21 cellular contexts compared by ENCODE assay signal in genomic region chr6:111355156-111355555, GRCh38.
DNase-seq lines count a peak whose midpoint lies in the region; ATAC-seq, FAIRE-seq and TF ChIP-seq lines count a peak whose summit lies in the region.
"Had no signal": no experiment of that assay in that cellular context is flagged by ENCODE, and none has a peak within 500 bp of the region (broad histone marks: within the 10 kb centered on the region; RNA-seq: fewer than 3 reads in every experiment).

No MANE protein-coding gene starts in this region.

- peaks cover 60% of the 10 kb centered on the region for H3K36me3 ChIP-seq in K562 (ENCODE audit: control insufficient read depth, insufficient read depth, low read length)

- H3K4me1 Mint-ChIP-seq in Calu3 (ENCODE audit: low read depth, unreplicated experiment) (peaks cover 31% of the 10 kb centered on the region), progenitor cell of endocrine pancreas (ENCODE audit: low read depth) (peaks cover 35% of the 10 kb centered on the region)

- H3K4me3 Mint-ChIP-seq in Calu3 (ENCODE audit: low read depth, unreplicated experiment) (no peak overlapping the region), progenitor cell of endocrine pancreas (ENCODE audit: low read depth) (no peak overlapping the region)
- H3K4me3 Mint-ChIP-seq: CD4-positive, CD25-positive, alpha-beta regulatory T cell; CD8-positive, alpha-beta T cell had no signal

- no peak for TF ChIP-seq POLR2A in K562 (conservative IDR thresholded peaks at IDR 0.05)

- no peaks in the 10 kb centered on the region for H3K4me1 ChIP-seq in K562 (replicated peaks in 1 of 2; ENCODE audit: control insufficient read depth in 2 of 2, insufficient read depth in 2 of 2, low read length in 2 of 2)
- H3K4me1 ChIP-seq: Caco-2 had no signal

- WGBS in K562 (ENCODE audit: insufficient coverage, low coverage, missing lambda C conversion rate): 94% methylated on average over 1 of the region's 1 CpG

- CTCF ChIA-PET in Calu3 (lab: Charles Lee): no interaction called here
- CTCF ChIA-PET in K562 (lab: Yijun Ruan, JAX; ENCODE audit: low intra/inter-chr PET ratio): no interaction called here

- POLR2A ChIA-PET in K562 (lab: Yijun Ruan, JAX): no interaction called here

- BruUV-seq in Calu3 (replicated peaks; lab: Mats Ljungman, UMichigan) (no TSS peak), K562 (replicated peaks; lab: Mats Ljungman, UMichigan) (no TSS peak)

- no peaks in the 10 kb centered on the region for H3K27me3 ChIP-seq in K562 (ENCODE audit: control insufficient read depth in 2 of 2, insufficient read depth in 2 of 2, low read length in 2 of 2)

- no peaks in the 10 kb centered on the region for H3K27me3 Mint-ChIP-seq in Calu3 (ENCODE audit: unreplicated experiment)
- H3K27me3 Mint-ChIP-seq in progenitor cell of endocrine pancreas: no peaks in the 10 kb centered on the region
- H3K27me3 Mint-ChIP-seq: CD4-positive, CD25-positive, alpha-beta regulatory T cell had no signal

- no peak overlapping the region for H2AFZ ChIP-seq in K562 (ENCODE audit: low read depth, low read length)
- H2AFZ ChIP-seq: GM23248 had no signal

- intact Hi-C loops in Calu3 (cut with micrococcal nuclease; ENCODE audit: unreplicated experiment) (loop anchor here (10.0 kb wide), 1 partner anchor 90 kb away; no protein-coding TSS in a partner anchor), K562 (cut with micrococcal nuclease) (no loop called here), Right ventricle myocardium superior (cut with DNase I) (no loop called here)

- H3K4me2 ChIP-seq in K562 (ENCODE audit: insufficient read depth, low read length): no peak overlapping the region

- H3K9ac ChIP-seq in K562 (ENCODE audit: insufficient read depth in 1 of 2, low read depth in 2 of 2, low read length in 2 of 2): no peak overlapping the region
- H3K9ac ChIP-seq: GM23248 had no signal

- H4K20me1 ChIP-seq in K562 (replicated peaks; ENCODE audit: control insufficient read depth, insufficient read depth, low read length): no peaks in the 10 kb centered on the region

- in situ Hi-C loops in K562 (cut with MboI): no loop called here

- no peak for DNase-seq in Calu3
- DNase-seq in K562 (ENCODE audit: extremely low read depth in 1 of 4, low spot score in 3 of 4): no peak
- no peak for DNase-seq in progenitor cell of endocrine pancreas (ENCODE audit: low spot score, unreplicated experiment)
- DNase-seq in NCI-H2107 (lab: John Stamatoyannopoulos, UW): no peak
- no peak for DNase-seq in Right ventricle myocardium superior
- no peak for DNase-seq in KG1 (lab: John Stamatoyannopoulos, UW)
- DNase-seq: 8988T; C1 segment of cervical spinal cord; Caco-2; CD4-positive, CD25-positive, alpha-beta regulatory T cell; CD8-positive, alpha-beta T cell; DMS 273 treated with DMSO at 0.1 percent for 48 hours; DMS79; EL; GDM1; GM23248; H7; HCEC 1CT had no signal

- no peaks in the 10 kb centered on the region for H3K9me3 Mint-ChIP-seq in Calu3 (ENCODE audit: low read depth, unreplicated experiment)
- H3K9me3 Mint-ChIP-seq in progenitor cell of endocrine pancreas (ENCODE audit: low read depth): no peaks in the 10 kb centered on the region
- H3K9me3 Mint-ChIP-seq: CD4-positive, CD25-positive, alpha-beta regulatory T cell; CD8-positive, alpha-beta T cell had no signal

- no peak for TF ChIP-seq CTCF in Calu3 (IDR thresholded peaks at IDR 0.05; ENCODE audit: unreplicated experiment)
- TF ChIP-seq CTCF in K562 (IDR thresholded peaks at IDR 0.05 in 2 of 3, conservative IDR thresholded peaks at IDR 0.05 in 1 of 3; ENCODE audit: insufficient read depth in 2 of 3, low read depth in 1 of 3, low read length in 3 of 3): no peak
- TF ChIP-seq CTCF in progenitor cell of endocrine pancreas (IDR thresholded peaks at IDR 0.05; ENCODE audit: unreplicated experiment): no peak

- no peaks in the 10 kb centered on the region for H3K9me1 ChIP-seq in K562 (ENCODE audit: control insufficient read depth, insufficient read depth, low read length)

- H3K36me3 Mint-ChIP-seq in Calu3 (ENCODE audit: insufficient read depth, unreplicated experiment): peaks cover 9% of the 10 kb centered on the region
- peaks cover 23% of the 10 kb centered on the region for H3K36me3 Mint-ChIP-seq in progenitor cell of endocrine pancreas (ENCODE audit: insufficient read depth)

- H3K79me2 ChIP-seq in K562 (ENCODE audit: control insufficient read depth, insufficient read depth, low read length): no peaks in the 10 kb centered on the region

- FAIRE-seq in A204.1 (lab: Jason Lieb, UNC) (peak; percentile 30), K562 (lab: Jason Lieb, UNC) (no peak)
- FAIRE-seq: H1 had no signal

- no peak overlapping the region for H3K27ac ChIP-seq in K562 (ENCODE audit: extremely low read depth, low read depth, low read length)
- H3K27ac ChIP-seq: GM23248 had no signal

- no peak for ATAC-seq in K562
- no peak for ATAC-seq in Right ventricle myocardium superior (ENCODE audit: poor library complexity)
- ATAC-seq: CD8-positive, alpha-beta T cell; GM12878 had no signal

- H3K4me3 ChIP-seq in K562: no peak overlapping the region
- H3K4me3 ChIP-seq: GM12878, GM23248 had no signal

- no peak for TF ChIP-seq RAD21 in K562 (CRISPR knock-in tag; conservative IDR thresholded peaks at IDR 0.05 in 1 of 2, IDR thresholded peaks at IDR 0.05 in 1 of 2)

- peak overlapping the region; percentile 49 for H3K27ac Mint-ChIP-seq in Calu3 (ENCODE audit: unreplicated experiment)
- H3K27ac Mint-ChIP-seq in progenitor cell of endocrine pancreas: peak overlapping the region; percentile 75
- H3K27ac Mint-ChIP-seq: CD8-positive, alpha-beta T cell had no signal

- TF ChIP-seq EP300 in K562 (IDR thresholded peaks at IDR 0.05; ENCODE audit: low read length): no peak

- H3K9me3 ChIP-seq in K562 (replicated peaks; ENCODE audit: control insufficient read depth, insufficient read depth, low read depth, low read length): no peaks in the 10 kb centered on the region
- H3K9me3 ChIP-seq: Caco-2 had no signal

TF ChIP-seq in K562, 482 proteins besides CTCF, POLR2A, EP300 and RAD21:
- TF ChIP-seq SMARCA5 (IDR thresholded peaks at IDR 0.05): 0 out of 2 replicates have a peak, but pooled peaks have one; percentile 53
- TF ChIP-seq MXD1 (CRISPR knock-in tag; IDR thresholded peaks at IDR 0.05; ENCODE audit: borderline replicate concordance, poor library complexity, severe bottlenecking): no peak
- TF ChIP-seq ZNF589 (CRISPR knock-in tag; IDR thresholded peaks at IDR 0.05; ENCODE audit: low read depth): 0 out of 2 replicates have a peak, but pooled peaks have one; percentile 30
- TF ChIP-seq HBP1 (CRISPR knock-in tag; IDR thresholded peaks at IDR 0.05): no peak
- TF ChIP-seq ADNP (tag; IDR thresholded peaks at IDR 0.05): peak; percentile 91
- peak in 1 of 2 experiments; percentile 55; a peak in 2 of 4 replicates for TF ChIP-seq RCOR1 (IDR thresholded peaks at IDR 0.05; ENCODE audit: borderline replicate concordance in 1 of 2, low read depth in 2 of 2, low read length in 2 of 2)
- peak in 1 of 2 experiments; percentile 40; a peak in 1 of 4 replicates for TF ChIP-seq KDM1A (IDR thresholded peaks at IDR 0.05)
- TF ChIP-seq BCOR (IDR thresholded peaks at IDR 0.05): peak; percentile 90; the same call in 1 of the 2 replicates
- TF ChIP-seq RBM25 (IDR thresholded peaks at IDR 0.05; ENCODE audit: low read depth, low read length, severe bottlenecking): peak; percentile 98
TF ChIP-seq in K562: peak in this region for 7.
